ENCODE assay signal across 1 cellular context in genomic region chr16:87858151-87858993, GRCh38.
A peak's percentile ranks its signal among the peaks of the same experiment; 100 is the strongest.
TF ChIP-seq lines count a peak whose summit lies in the region.
"Not testable (repeated sequence)": the region's sequence is repeated elsewhere in the genome, so short reads cannot be mapped to it uniquely, and the experiment has no call there.

No MANE protein-coding gene starts in this region.

TF ChIP-seq in HepG2, 621 proteins besides CTCF, POLR2A, EP300 and RAD21 (continued from another document):
- TF ChIP-seq FOXP1 (IDR thresholded peaks at IDR 0.05) = not testable (repeated sequence)
- 0 out of 2 replicates have a peak, but pooled peaks have one; percentile 32 for TF ChIP-seq FOXP1 (CRISPR knock-in tag; IDR thresholded peaks at IDR 0.05)
- TF ChIP-seq NR2F6 (IDR thresholded peaks at IDR 0.05) = peak; percentile 18; the same call in 1 of the 2 replicates
- TF ChIP-seq NR2F6 (CRISPR knock-in tag; IDR thresholded peaks at IDR 0.05) = peak; percentile 85
- TF ChIP-seq E2F2 (CRISPR knock-in tag; IDR thresholded peaks at IDR 0.05; ENCODE audit: borderline replicate concordance) = 0 out of 2 replicates have a peak, but pooled peaks have one; percentile 49
- peak; percentile 97 for TF ChIP-seq RCOR2 (CRISPR knock-in tag; IDR thresholded peaks at IDR 0.05)
- peak; percentile 62; the same call in 1 of the 2 replicates for TF ChIP-seq KMT2A (CRISPR knock-in tag; IDR thresholded peaks at IDR 0.05)
- peak; percentile 40 for TF ChIP-seq GABPB1 (CRISPR knock-in tag; IDR thresholded peaks at IDR 0.05)
- peak; percentile 52; the same call in 1 of the 2 replicates for TF ChIP-seq CSRNP1 (CRISPR knock-in tag; IDR thresholded peaks at IDR 0.05)
- TF ChIP-seq ZNF777 (CRISPR knock-in tag; IDR thresholded peaks at IDR 0.05) = 0 out of 2 replicates have a peak, but pooled peaks have one; percentile 44
- peak; percentile 78; the same call in 1 of the 2 replicates for TF ChIP-seq ZNF772 (CRISPR knock-in tag; IDR thresholded peaks at IDR 0.05)
- peak; percentile 66 for TF ChIP-seq FOXO1 (CRISPR knock-in tag; IDR thresholded peaks at IDR 0.05)
- TF ChIP-seq SKIL (CRISPR knock-in tag; IDR thresholded peaks at IDR 0.05; ENCODE audit: borderline replicate concordance) = peak; percentile 62; the same call in 1 of the 2 replicates
- TF ChIP-seq SSRP1 (CRISPR knock-in tag; IDR thresholded peaks at IDR 0.05) = peak; percentile 96
- peak; percentile 66; the same call in 1 of the 2 replicates for TF ChIP-seq PATZ1 (CRISPR knock-in tag; IDR thresholded peaks at IDR 0.05)
- 0 out of 2 replicates have a peak, but pooled peaks have one; percentile 66 for TF ChIP-seq ZBTB20 (CRISPR knock-in tag; IDR thresholded peaks at IDR 0.05; ENCODE audit: borderline replicate concordance, low read depth)
- TF ChIP-seq ZNF770 (CRISPR knock-in tag; IDR thresholded peaks at IDR 0.05) = peak; percentile 53; the same call in 1 of the 2 replicates
- TF ChIP-seq TFDP1 (CRISPR knock-in tag; IDR thresholded peaks at IDR 0.05; ENCODE audit: borderline replicate concordance) = peak; percentile 20; the same call in 1 of the 2 replicates
- TF ChIP-seq MYC (CRISPR knock-in tag; IDR thresholded peaks at IDR 0.05; ENCODE audit: borderline replicate concordance) = peak; percentile 64; the same call in 1 of the 2 replicates
- TF ChIP-seq ZNF652 (CRISPR knock-in tag; IDR thresholded peaks at IDR 0.05; ENCODE audit: borderline replicate concordance, low read depth) = peak; percentile 75
- peak; percentile 26 for TF ChIP-seq RBM39 (IDR thresholded peaks at IDR 0.05; ENCODE audit: low read depth, low read length, poor library complexity, severe bottlenecking)
- TF ChIP-seq ZNF768 (CRISPR knock-in tag; IDR thresholded peaks at IDR 0.05) = peak; percentile 97
- 0 out of 2 replicates have a peak, but pooled peaks have one; percentile 35 for TF ChIP-seq ZBTB43 (CRISPR knock-in tag; conservative IDR thresholded peaks at IDR 0.05)
